In the genomic region with DNA sequence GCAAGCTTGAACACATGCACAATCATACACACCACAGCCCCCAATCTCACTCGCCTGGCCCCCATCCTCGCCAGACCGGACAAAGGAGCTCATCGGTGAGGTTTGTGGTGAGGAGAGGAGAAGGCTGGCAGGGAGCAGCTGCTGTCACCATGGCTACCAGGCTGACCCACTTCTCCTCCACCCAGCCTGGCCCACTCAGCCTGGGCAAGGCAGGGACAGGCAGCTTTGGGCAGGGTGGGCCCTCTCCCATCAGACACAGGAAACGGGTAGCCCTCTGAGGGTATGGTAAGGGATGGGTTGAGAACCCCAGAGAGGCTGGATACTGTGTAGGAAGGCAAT, we compare ENCODE assay signal across 23 cellular contexts. TPM values are rescaled to one million over a fixed set of nuclear protein-coding genes. Genes with fewer than 3 reads are reported as not detected.
DNase-seq lines count a peak whose midpoint lies in the region; TF ChIP-seq lines count a peak whose summit lies in the region.
"Had no signal": no experiment of that assay in that cellular context is flagged by ENCODE, and none has a peak within 500 bp of the region (broad histone marks: within the 10 kb centered on the region; RNA-seq: fewer than 3 reads in every experiment).

No MANE protein-coding gene starts in this region.

- peaks cover 0 to 8% of the 10 kb centered on the region in 2 donors for H3K36me3 Mint-ChIP-seq in CD4-positive, alpha-beta memory T cell
- H3K36me3 Mint-ChIP-seq: naive B cell had no signal

- no peak overlapping the region for H3K4me3 ChIP-seq in foreskin fibroblast (ENCODE audit: low read depth in 1 of 2, low read length in 2 of 2)
- no peak overlapping the region for H3K4me3 ChIP-seq in CD4-positive, alpha-beta memory T cell (ENCODE audit: low read length in 2 of 2)
- H3K4me3 ChIP-seq: left ventricle myocardium inferior, PC-9, upper lobe of right lung had no signal

- H3K9me3 ChIP-seq in CD4-positive, alpha-beta memory T cell (ENCODE audit: control insufficient read depth in 1 of 2, low read length in 2 of 2), result no peaks in the 10 kb centered on the region
- H3K9me3 ChIP-seq: BE2C, left ventricle myocardium inferior, upper lobe of right lung had no signal

- intact Hi-C loops in CD4-positive, alpha-beta memory T cell (cut with micrococcal nuclease), result no loop called here

- no peaks in the 10 kb centered on the region for H3K9me3 Mint-ChIP-seq in CD4-positive, alpha-beta memory T cell
- H3K9me3 Mint-ChIP-seq: activated CD4-positive, alpha-beta T cell treated with anti-CD3 and anti-CD28 coated beads, Interleukin-2, amount 10 ng/mL, durations not matched to agents 7 days and 5 days; activated naive CD8-positive, alpha-beta T cell treated with anti-CD3 and anti-CD28 coated beads, Interleukin-2, amount 50 U/mL, for 24 hours; activated T-cell treated with anti-CD3 and anti-CD28 coated beads, Interleukin-2, amount 50 U/mL, for 4 hours; naive B cell; T-helper 2 cell treated with Interferon-gamma antibody and Interleukin-4, amounts not matched to agents 5 μg/mL and 100 μg/mL, for 36 hours had no signal

- peaks cover 5% of the 10 kb centered on the region for H3K27me3 ChIP-seq in CD4-positive, alpha-beta memory T cell (ENCODE audit: insufficient read depth, low read length)
- H3K27me3 ChIP-seq: BE2C, upper lobe of right lung had no signal

- H3K27ac ChIP-seq in CD4-positive, alpha-beta memory T cell (ENCODE audit: low read depth, low read length), result no peak overlapping the region
- H3K27ac ChIP-seq: epithelial cell of prostate, left ventricle myocardium inferior, PC-9, upper lobe of right lung had no signal

- DNase-seq in DMS79 (lab: John Stamatoyannopoulos, UW) (peak; percentile 57), NCI-H1092 (lab: John Stamatoyannopoulos, UW) (peak; percentile 13), cerebellar cortex (ENCODE audit: low spot score) (peak; percentile 81), retina (peak; percentile 89), NCI-H1436 treated with DMSO at 0.1 percent for 48 hours (lab: John Stamatoyannopoulos, UW) (no peak), foreskin fibroblast (no peak), NCI-H1048 (lab: John Stamatoyannopoulos, UW) (no peak)
- DNase-seq in CD4-positive, alpha-beta memory T cell, result no peak
- DNase-seq: ACHN; activated CD4-positive, alpha-beta T cell treated with anti-CD3 and anti-CD28 coated beads, Interleukin-2, amount 10 ng/mL, durations not matched to agents 7 days and 5 days; activated gamma-delta T cell treated with Interleukin-2 at 50 U/mL for 16 hours; activated T-cell treated with anti-CD3 and anti-CD28 coated beads, Interleukin-2, amount 50 U/mL, for 4 hours; BE2C; left ventricle myocardium inferior; MV-4-11; naive B cell; NCI-H2081 treated with DMSO at 0.1 percent for 48 hours; PC-9; stimulated activated CD8-positive, alpha-beta memory T cell treated with anti-CD3 and anti-CD28 coated beads, Interleukin-4, amount 100 ng/mL, for 48 hours; upper lobe of right lung had no signal

- H3K27ac Mint-ChIP-seq in CD4-positive, alpha-beta memory T cell, result no peak overlapping the region
- H3K27ac Mint-ChIP-seq: activated CD4-positive, alpha-beta T cell treated with anti-CD3 and anti-CD28 coated beads, Interleukin-2, amount 10 ng/mL, durations not matched to agents 7 days and 5 days; activated naive CD8-positive, alpha-beta T cell treated with anti-CD3 and anti-CD28 coated beads, Interleukin-2, amount 50 U/mL, for 24 hours; naive B cell; T-helper 2 cell treated with Interferon-gamma antibody and Interleukin-4, amounts not matched to agents 5 μg/mL and 100 μg/mL, for 36 hours had no signal

- POLR2A ChIA-PET in CD4-positive, alpha-beta memory T cell (lab: Charles Lee; ENCODE audit: partially characterized antibody), result no interaction called here

- CTCF ChIA-PET in CD4-positive, alpha-beta memory T cell (lab: Charles Lee; ENCODE audit: partially characterized antibody), result interaction anchor here (1.1 kb wide), 1 partner anchor 12 kb away, joined by 3 read pairs; no protein-coding TSS in a partner anchor

- TF ChIP-seq CTCF in foreskin fibroblast (IDR thresholded peaks at IDR 0.05; ENCODE audit: low read depth, low read length), result no peak

- no peaks in the 10 kb centered on the region for H3K4me1 ChIP-seq in CD4-positive, alpha-beta memory T cell (ENCODE audit: insufficient read depth, low read length)
- H3K4me1 ChIP-seq: upper lobe of right lung had no signal

- H3K4me3 Mint-ChIP-seq in CD4-positive, alpha-beta memory T cell, result no peak overlapping the region
- H3K4me3 Mint-ChIP-seq: activated CD4-positive, alpha-beta T cell treated with anti-CD3 and anti-CD28 coated beads, Interleukin-2, amount 10 ng/mL, durations not matched to agents 7 days and 5 days; activated naive CD8-positive, alpha-beta T cell treated with anti-CD3 and anti-CD28 coated beads, Interleukin-2, amount 50 U/mL, for 24 hours; activated T-cell treated with anti-CD3 and anti-CD28 coated beads, Interleukin-2, amount 50 U/mL, for 4 hours; naive B cell; T-helper 2 cell treated with Interferon-gamma antibody and Interleukin-4, amounts not matched to agents 5 μg/mL and 100 μg/mL, for 36 hours had no signal

- H3K36me3 ChIP-seq in CD4-positive, alpha-beta memory T cell (ENCODE audit: insufficient read depth, low read length), result no peaks in the 10 kb centered on the region
- H3K36me3 ChIP-seq: left ventricle myocardium inferior, upper lobe of right lung had no signal

- H3K27me3 Mint-ChIP-seq in CD4-positive, alpha-beta memory T cell, result peaks cover 0 to 1% of the 10 kb centered on the region in 2 donors

- peaks cover 3 to 6% (median 4%) of the 10 kb centered on the region in 4 donors for H3K4me1 Mint-ChIP-seq in CD4-positive, alpha-beta memory T cell
- H3K4me1 Mint-ChIP-seq: activated CD4-positive, alpha-beta T cell treated with anti-CD3 and anti-CD28 coated beads, Interleukin-2, amount 10 ng/mL, durations not matched to agents 7 days and 5 days had no signal

RNA-seq across cellular contexts. Expression of gene RIMS3, which starts 15.9 kb away (rescaled TPM):
- total RNA-seq in CD4-positive, alpha-beta memory T cell, result 1 to 10 TPM; 2.0 to 2.3 TPM
- polyA plus RNA-seq in CD4-positive, alpha-beta memory T cell, result 1 to 10 TPM; 1.5 to 3.4 TPM

RNA-seq across cellular contexts. Expression of gene NFYC, which starts 41.9 kb away (rescaled TPM):
- 10 to 100 TPM; 70.4 to 73.6 TPM for total RNA-seq in CD4-positive, alpha-beta memory T cell
- polyA plus RNA-seq in CD4-positive, alpha-beta memory T cell, result 10 to 100 TPM; 47.7 to 67.2 TPM

Comparison
In these comparisons a context has a peak if more than half of its experiments do, and no peak if none do; other contexts are left out.
1. DNase-seq: peak in DMS79 (single experiment), NCI-H1092 (single experiment), cerebellar cortex (single experiment) and retina (single experiment); none in NCI-H1436 treated with DMSO at 0.1 percent for 48 hours (single experiment), foreskin fibroblast (0 of 2), NCI-H1048 (single experiment) and CD4-positive, alpha-beta memory T cell (0 of 5).